Comparison of ENCODE assay signal across 8 cellular contexts in genomic region chr1:221335161-221336101, GRCh38.
DNase-seq lines count a peak whose midpoint lies in the region; ATAC-seq and TF ChIP-seq lines count a peak whose summit lies in the region.

No MANE protein-coding gene starts in this region.

- DNase-seq in EH (ENCODE audit: low read depth) (peak; percentile 94), SK-MEL-5 (ENCODE audit: low read depth, low spot score) (peak; percentile 78), foreskin melanocyte (peak; percentile 76), pulmonary artery endothelial cell (ENCODE audit: low read depth, low spot score) (peak; percentile 20), GM20000 (ENCODE audit: low spot score) (no peak), NK-92 (lab: John Stamatoyannopoulos, UW; ENCODE audit: unreplicated experiment) (no peak)
- no peak for DNase-seq in activated CD4-positive, CD25-positive, alpha-beta regulatory T cell treated with anti-CD3 and anti-CD28 coated beads, Interleukin-2, amount 50 U/mL, for 72 hours

- TF ChIP-seq CTCF in GM20000 (IDR thresholded peaks at IDR 0.05; ENCODE audit: extremely low read depth, missing control alignments): no peak

- no peak for ATAC-seq in HG03354 (IDR thresholded peaks at IDR 0.05; ENCODE audit: poor library complexity, severe bottlenecking, unreplicated experiment)

- in situ Hi-C loops in SK-MEL-5 (cut with HindIII; ENCODE audit: low pct_unique_long_range_greater_than_20kb, low sequenced_read_pairs): no loop called here

Comparison
In these comparisons a context has a peak if more than half of its experiments do, and no peak if none do; other contexts are left out.
1. DNase-seq: peak in EH (single experiment), SK-MEL-5 (single experiment), foreskin melanocyte (single experiment) and pulmonary artery endothelial cell (single experiment); none in activated CD4-positive, CD25-positive, alpha-beta regulatory T cell treated with anti-CD3 and anti-CD28 coated beads, Interleukin-2, amount 50 U/mL, for 72 hours (single experiment), GM20000 (single experiment) and NK-92 (single experiment).